Comparison of ENCODE assay signal across 1 cellular context in the genomic region with DNA sequence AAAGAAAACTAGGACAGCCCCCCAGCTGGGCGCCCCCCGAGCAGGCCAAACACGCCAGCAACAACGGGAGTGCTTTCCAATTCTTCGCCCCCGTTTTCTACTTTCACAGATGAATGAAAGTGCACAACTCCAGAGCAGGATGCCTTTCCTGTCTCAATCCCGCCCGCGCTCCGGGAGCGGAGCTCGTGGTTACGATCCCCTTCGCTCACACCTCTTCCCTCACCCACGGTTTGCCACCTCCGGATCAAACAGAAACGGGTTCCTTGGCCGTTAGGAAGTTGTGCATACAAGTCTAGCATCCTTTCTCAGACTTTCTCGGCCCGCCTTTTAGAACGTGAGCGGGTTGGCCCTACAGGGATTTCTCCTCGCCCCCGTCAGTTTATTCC.
TF ChIP-seq lines count a peak whose summit lies in the region.

No MANE protein-coding gene starts in this region.

TF ChIP-seq in WTC11, 78 proteins besides CTCF, POLR2A, EP300 and RAD21 (continued from another document):
- TF ChIP-seq, protein P1, sequence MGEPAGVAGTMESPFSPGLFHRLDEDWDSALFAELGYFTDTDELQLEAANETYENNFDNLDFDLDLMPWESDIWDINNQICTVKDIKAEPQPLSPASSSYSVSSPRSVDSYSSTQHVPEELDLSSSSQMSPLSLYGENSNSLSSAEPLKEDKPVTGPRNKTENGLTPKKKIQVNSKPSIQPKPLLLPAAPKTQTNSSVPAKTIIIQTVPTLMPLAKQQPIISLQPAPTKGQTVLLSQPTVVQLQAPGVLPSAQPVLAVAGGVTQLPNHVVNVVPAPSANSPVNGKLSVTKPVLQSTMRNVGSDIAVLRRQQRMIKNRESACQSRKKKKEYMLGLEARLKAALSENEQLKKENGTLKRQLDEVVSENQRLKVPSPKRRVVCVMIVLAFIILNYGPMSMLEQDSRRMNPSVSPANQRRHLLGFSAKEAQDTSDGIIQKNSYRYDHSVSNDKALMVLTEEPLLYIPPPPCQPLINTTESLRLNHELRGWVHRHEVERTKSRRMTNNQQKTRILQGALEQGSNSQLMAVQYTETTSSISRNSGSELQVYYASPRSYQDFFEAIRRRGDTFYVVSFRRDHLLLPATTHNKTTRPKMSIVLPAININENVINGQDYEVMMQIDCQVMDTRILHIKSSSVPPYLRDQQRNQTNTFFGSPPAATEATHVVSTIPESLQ (CRISPR knock-in tag; IDR thresholded peaks at IDR 0.05) = no peak
- no peak for TF ChIP-seq JUN (CRISPR knock-in tag; IDR thresholded peaks at IDR 0.05)
- TF ChIP-seq ZNF317 (CRISPR knock-in tag; IDR thresholded peaks at IDR 0.05; ENCODE audit: borderline replicate concordance, low read depth) = no peak
- TF ChIP-seq TEAD4 (CRISPR knock-in tag; IDR thresholded peaks at IDR 0.05) = no peak
- TF ChIP-seq ZBTB43 (CRISPR knock-in tag; IDR thresholded peaks at IDR 0.05) = no peak
- no peak for TF ChIP-seq GABPB1 (CRISPR knock-in tag; IDR thresholded peaks at IDR 0.05)
- TF ChIP-seq ZNF232 (CRISPR knock-in tag; IDR thresholded peaks at IDR 0.05) = no peak
- TF ChIP-seq, protein P2, sequence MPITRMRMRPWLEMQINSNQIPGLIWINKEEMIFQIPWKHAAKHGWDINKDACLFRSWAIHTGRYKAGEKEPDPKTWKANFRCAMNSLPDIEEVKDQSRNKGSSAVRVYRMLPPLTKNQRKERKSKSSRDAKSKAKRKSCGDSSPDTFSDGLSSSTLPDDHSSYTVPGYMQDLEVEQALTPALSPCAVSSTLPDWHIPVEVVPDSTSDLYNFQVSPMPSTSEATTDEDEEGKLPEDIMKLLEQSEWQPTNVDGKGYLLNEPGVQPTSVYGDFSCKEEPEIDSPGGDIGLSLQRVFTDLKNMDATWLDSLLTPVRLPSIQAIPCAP (CRISPR knock-in tag; IDR thresholded peaks at IDR 0.05) = no peak
- TF ChIP-seq OVOL2 (CRISPR knock-in tag; IDR thresholded peaks at IDR 0.05; ENCODE audit: borderline replicate concordance) = no peak
- TF ChIP-seq NFATC4 (CRISPR knock-in tag; IDR thresholded peaks at IDR 0.05) = peak; percentile 79; the same call in 1 of the 2 replicates
- TF ChIP-seq, protein P3, sequence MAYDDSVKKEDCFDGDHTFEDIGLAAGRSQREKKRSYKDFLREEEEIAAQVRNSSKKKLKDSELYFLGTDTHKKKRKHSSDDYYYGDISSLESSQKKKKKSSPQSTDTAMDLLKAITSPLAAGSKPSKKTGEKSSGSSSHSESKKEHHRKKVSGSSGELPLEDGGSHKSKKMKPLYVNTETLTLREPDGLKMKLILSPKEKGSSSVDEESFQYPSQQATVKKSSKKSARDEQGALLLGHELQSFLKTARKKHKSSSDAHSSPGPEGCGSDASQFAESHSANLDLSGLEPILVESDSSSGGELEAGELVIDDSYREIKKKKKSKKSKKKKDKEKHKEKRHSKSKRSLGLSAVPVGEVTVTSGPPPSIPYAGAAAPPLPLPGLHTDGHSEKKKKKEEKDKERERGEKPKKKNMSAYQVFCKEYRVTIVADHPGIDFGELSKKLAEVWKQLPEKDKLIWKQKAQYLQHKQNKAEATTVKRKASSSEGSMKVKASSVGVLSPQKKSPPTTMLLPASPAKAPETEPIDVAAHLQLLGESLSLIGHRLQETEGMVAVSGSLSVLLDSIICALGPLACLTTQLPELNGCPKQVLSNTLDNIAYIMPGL (CRISPR knock-in tag; IDR thresholded peaks at IDR 0.05) = no peak
- TF ChIP-seq ETV6 (CRISPR knock-in tag; IDR thresholded peaks at IDR 0.05) = no peak
- TF ChIP-seq GRHL2 (CRISPR knock-in tag; IDR thresholded peaks at IDR 0.05; ENCODE audit: insufficient replicate concordance, severe bottlenecking) = no peak
- TF ChIP-seq, protein P4, sequence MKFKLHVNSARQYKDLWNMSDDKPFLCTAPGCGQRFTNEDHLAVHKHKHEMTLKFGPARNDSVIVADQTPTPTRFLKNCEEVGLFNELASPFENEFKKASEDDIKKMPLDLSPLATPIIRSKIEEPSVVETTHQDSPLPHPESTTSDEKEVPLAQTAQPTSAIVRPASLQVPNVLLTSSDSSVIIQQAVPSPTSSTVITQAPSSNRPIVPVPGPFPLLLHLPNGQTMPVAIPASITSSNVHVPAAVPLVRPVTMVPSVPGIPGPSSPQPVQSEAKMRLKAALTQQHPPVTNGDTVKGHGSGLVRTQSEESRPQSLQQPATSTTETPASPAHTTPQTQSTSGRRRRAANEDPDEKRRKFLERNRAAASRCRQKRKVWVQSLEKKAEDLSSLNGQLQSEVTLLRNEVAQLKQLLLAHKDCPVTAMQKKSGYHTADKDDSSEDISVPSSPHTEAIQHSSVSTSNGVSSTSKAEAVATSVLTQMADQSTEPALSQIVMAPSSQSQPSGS (CRISPR knock-in tag; IDR thresholded peaks at IDR 0.05; ENCODE audit: borderline replicate concordance, low read depth) = no peak
- no peak for TF ChIP-seq NFE2L1 (CRISPR knock-in tag; IDR thresholded peaks at IDR 0.05)
- no peak for TF ChIP-seq TP53 (CRISPR knock-in tag; IDR thresholded peaks at IDR 0.05)
- TF ChIP-seq ZNF396 (CRISPR knock-in tag; IDR thresholded peaks at IDR 0.05; ENCODE audit: borderline replicate concordance) = no peak
- TF ChIP-seq CDX4 (CRISPR knock-in tag; IDR thresholded peaks at IDR 0.05; ENCODE audit: borderline replicate concordance) = no peak
- TF ChIP-seq, protein P5, sequence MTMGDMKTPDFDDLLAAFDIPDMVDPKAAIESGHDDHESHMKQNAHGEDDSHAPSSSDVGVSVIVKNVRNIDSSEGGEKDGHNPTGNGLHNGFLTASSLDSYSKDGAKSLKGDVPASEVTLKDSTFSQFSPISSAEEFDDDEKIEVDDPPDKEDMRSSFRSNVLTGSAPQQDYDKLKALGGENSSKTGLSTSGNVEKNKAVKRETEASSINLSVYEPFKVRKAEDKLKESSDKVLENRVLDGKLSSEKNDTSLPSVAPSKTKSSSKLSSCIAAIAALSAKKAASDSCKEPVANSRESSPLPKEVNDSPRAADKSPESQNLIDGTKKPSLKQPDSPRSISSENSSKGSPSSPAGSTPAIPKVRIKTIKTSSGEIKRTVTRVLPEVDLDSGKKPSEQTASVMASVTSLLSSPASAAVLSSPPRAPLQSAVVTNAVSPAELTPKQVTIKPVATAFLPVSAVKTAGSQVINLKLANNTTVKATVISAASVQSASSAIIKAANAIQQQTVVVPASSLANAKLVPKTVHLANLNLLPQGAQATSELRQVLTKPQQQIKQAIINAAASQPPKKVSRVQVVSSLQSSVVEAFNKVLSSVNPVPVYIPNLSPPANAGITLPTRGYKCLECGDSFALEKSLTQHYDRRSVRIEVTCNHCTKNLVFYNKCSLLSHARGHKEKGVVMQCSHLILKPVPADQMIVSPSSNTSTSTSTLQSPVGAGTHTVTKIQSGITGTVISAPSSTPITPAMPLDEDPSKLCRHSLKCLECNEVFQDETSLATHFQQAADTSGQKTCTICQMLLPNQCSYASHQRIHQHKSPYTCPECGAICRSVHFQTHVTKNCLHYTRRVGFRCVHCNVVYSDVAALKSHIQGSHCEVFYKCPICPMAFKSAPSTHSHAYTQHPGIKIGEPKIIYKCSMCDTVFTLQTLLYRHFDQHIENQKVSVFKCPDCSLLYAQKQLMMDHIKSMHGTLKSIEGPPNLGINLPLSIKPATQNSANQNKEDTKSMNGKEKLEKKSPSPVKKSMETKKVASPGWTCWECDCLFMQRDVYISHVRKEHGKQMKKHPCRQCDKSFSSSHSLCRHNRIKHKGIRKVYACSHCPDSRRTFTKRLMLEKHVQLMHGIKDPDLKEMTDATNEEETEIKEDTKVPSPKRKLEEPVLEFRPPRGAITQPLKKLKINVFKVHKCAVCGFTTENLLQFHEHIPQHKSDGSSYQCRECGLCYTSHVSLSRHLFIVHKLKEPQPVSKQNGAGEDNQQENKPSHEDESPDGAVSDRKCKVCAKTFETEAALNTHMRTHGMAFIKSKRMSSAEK (CRISPR knock-in tag; IDR thresholded peaks at IDR 0.05; ENCODE audit: borderline replicate concordance) = no peak
- TF ChIP-seq CREB1 (CRISPR knock-in tag; IDR thresholded peaks at IDR 0.05) = no peak
- TF ChIP-seq NR2C2 (CRISPR knock-in tag; IDR thresholded peaks at IDR 0.05) = no peak
- TF ChIP-seq MAX (CRISPR knock-in tag; IDR thresholded peaks at IDR 0.05) = 0 out of 2 replicates have a peak, but pooled peaks have one; percentile 13
- TF ChIP-seq, protein P6, sequence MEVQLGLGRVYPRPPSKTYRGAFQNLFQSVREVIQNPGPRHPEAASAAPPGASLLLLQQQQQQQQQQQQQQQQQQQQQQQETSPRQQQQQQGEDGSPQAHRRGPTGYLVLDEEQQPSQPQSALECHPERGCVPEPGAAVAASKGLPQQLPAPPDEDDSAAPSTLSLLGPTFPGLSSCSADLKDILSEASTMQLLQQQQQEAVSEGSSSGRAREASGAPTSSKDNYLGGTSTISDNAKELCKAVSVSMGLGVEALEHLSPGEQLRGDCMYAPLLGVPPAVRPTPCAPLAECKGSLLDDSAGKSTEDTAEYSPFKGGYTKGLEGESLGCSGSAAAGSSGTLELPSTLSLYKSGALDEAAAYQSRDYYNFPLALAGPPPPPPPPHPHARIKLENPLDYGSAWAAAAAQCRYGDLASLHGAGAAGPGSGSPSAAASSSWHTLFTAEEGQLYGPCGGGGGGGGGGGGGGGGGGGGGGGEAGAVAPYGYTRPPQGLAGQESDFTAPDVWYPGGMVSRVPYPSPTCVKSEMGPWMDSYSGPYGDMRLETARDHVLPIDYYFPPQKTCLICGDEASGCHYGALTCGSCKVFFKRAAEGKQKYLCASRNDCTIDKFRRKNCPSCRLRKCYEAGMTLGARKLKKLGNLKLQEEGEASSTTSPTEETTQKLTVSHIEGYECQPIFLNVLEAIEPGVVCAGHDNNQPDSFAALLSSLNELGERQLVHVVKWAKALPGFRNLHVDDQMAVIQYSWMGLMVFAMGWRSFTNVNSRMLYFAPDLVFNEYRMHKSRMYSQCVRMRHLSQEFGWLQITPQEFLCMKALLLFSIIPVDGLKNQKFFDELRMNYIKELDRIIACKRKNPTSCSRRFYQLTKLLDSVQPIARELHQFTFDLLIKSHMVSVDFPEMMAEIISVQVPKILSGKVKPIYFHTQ (CRISPR knock-in tag; IDR thresholded peaks at IDR 0.05) = peak; percentile 76; the same call in 1 of the 2 replicates
- TF ChIP-seq, protein P7, sequence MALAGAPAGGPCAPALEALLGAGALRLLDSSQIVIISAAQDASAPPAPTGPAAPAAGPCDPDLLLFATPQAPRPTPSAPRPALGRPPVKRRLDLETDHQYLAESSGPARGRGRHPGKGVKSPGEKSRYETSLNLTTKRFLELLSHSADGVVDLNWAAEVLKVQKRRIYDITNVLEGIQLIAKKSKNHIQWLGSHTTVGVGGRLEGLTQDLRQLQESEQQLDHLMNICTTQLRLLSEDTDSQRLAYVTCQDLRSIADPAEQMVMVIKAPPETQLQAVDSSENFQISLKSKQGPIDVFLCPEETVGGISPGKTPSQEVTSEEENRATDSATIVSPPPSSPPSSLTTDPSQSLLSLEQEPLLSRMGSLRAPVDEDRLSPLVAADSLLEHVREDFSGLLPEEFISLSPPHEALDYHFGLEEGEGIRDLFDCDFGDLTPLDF (CRISPR knock-in tag; IDR thresholded peaks at IDR 0.05) = no peak
- no peak for TF ChIP-seq PRDM15 (CRISPR knock-in tag; IDR thresholded peaks at IDR 0.05)
- TF ChIP-seq, protein P8, sequence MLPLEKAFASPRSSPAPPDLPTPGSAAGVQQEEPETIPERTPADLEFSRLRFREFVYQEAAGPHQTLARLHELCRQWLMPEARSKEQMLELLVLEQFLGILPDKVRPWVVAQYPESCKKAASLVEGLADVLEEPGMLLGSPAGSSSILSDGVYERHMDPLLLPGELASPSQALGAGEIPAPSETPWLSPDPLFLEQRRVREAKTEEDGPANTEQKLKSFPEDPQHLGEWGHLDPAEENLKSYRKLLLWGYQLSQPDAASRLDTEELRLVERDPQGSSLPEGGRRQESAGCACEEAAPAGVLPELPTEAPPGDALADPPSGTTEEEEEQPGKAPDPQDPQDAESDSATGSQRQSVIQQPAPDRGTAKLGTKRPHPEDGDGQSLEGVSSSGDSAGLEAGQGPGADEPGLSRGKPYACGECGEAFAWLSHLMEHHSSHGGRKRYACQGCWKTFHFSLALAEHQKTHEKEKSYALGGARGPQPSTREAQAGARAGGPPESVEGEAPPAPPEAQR (CRISPR knock-in tag; IDR thresholded peaks at IDR 0.05) = no peak
- TF ChIP-seq SOX15 (CRISPR knock-in tag; IDR thresholded peaks at IDR 0.05) = no peak
- TF ChIP-seq TCF7 (CRISPR knock-in tag; IDR thresholded peaks at IDR 0.05; ENCODE audit: low read depth) = no peak
TF ChIP-seq in WTC11: peak in this region for 4.
